ENCODE assay signal across 20 cellular contexts in genomic region chr12:65334534-65334933, GRCh38. TPM values are rescaled to one million over a fixed set of nuclear protein-coding genes. Genes with fewer than 3 reads are reported as not detected.
DNase-seq lines count a peak whose midpoint lies in the region; ATAC-seq, FAIRE-seq and TF ChIP-seq lines count a peak whose summit lies in the region.
"Had no signal": no experiment of that assay in that cellular context is flagged by ENCODE, and none has a peak within 500 bp of the region (broad histone marks: within the 10 kb centered on the region; RNA-seq: fewer than 3 reads in every experiment).

No MANE protein-coding gene starts in this region.

- H2AFZ ChIP-seq in SK-N-SH (ENCODE audit: low read depth) = no peak overlapping the region

- no peak overlapping the region for H3K4me3 ChIP-seq in SK-N-SH (ENCODE audit: low read depth in 2 of 2, low read length in 1 of 2)
- H3K4me3 ChIP-seq in epithelial cell of esophagus (ENCODE audit: low read length) = no peak overlapping the region
- no peak overlapping the region for H3K4me3 ChIP-seq in mesodermal cell (ENCODE audit: extremely low read depth, insufficient read depth, low read length, poor library complexity, severe bottlenecking)
- H3K4me3 ChIP-seq in uterus = no peak overlapping the region
- H3K4me3 ChIP-seq in BE2C (ENCODE audit: low read depth, low read length) = no peak overlapping the region
- H3K4me3 ChIP-seq: esophagus squamous epithelium, testis had no signal

- FAIRE-seq in GM19239 (lab: Jason Lieb, UNC) = no peak

- ATAC-seq in SK-N-SH treated with all-trans-retinoic acid at 6 μM for 48 hours (no peak), GM18867 (IDR thresholded peaks at IDR 0.05; ENCODE audit: unreplicated experiment) (no peak)
- ATAC-seq: activated CD8-positive, alpha-beta memory T cell treated with anti-CD3 and anti-CD28 coated beads, Interleukin-2, amount 10 ng/mL, durations not matched to agents 7 days and 5 days; natural killer cell had no signal

- DNase-seq in SK-N-SH (no peak), epithelial cell of esophagus (ENCODE audit: low read depth) (peak; percentile 13), uterus (no peak), BE2C (no peak), GM19239 (ENCODE audit: insufficient read length, low spot score) (no peak)
- DNase-seq: activated B cell treated with CpG ODN at 0.5 μM for 24 hours; activated CD8-positive, alpha-beta memory T cell treated with anti-CD3 and anti-CD28 coated beads, Interleukin-2, amount 10 ng/mL, durations not matched to agents 7 days and 5 days; activated gamma-delta T cell; aorta; CD4-positive, alpha-beta T cell; esophagus squamous epithelium; H7; natural killer cell; NCI-H2081; NCI-H69; testis had no signal

- H3K9me3 ChIP-seq in SK-N-SH = no peaks in the 10 kb centered on the region
- no peaks in the 10 kb centered on the region for H3K9me3 ChIP-seq in mesodermal cell (ENCODE audit: control insufficient read depth, low read length)
- H3K9me3 ChIP-seq in uterus = no peaks in the 10 kb centered on the region
- H3K9me3 ChIP-seq in BE2C = no peaks in the 10 kb centered on the region
- H3K9me3 ChIP-seq: esophagus squamous epithelium, testis had no signal

- H3K27ac ChIP-seq in SK-N-SH (ENCODE audit: low read depth in 2 of 2, low read length in 1 of 2) = peak overlapping the region; percentile 49 to 74; a peak in 2 of 4 replicates
- H3K27ac ChIP-seq in mesodermal cell (ENCODE audit: low read depth, low read length, severe bottlenecking) = peak overlapping the region; percentile 93
- peak overlapping the region; percentile 34 to 35 for H3K27ac ChIP-seq in uterus
- H3K27ac ChIP-seq: 22Rv1, esophagus squamous epithelium, testis had no signal

- H3K9ac ChIP-seq in SK-N-SH = no peak overlapping the region

- H3K4me1 ChIP-seq in SK-N-SH (ENCODE audit: control insufficient read depth in 1 of 2, insufficient read depth in 2 of 2, low read depth in 1 of 2, low read length in 1 of 2) (peaks cover 0 to 34% of the 10 kb centered on the region in 2 experiments), mesodermal cell (ENCODE audit: control insufficient read depth, insufficient read depth, low read length, poor library complexity, severe bottlenecking) (peaks cover 20% of the 10 kb centered on the region), uterus (peaks cover 0 to 27% of the 10 kb centered on the region in 2 donors), BE2C (no peaks in the 10 kb centered on the region)
- H3K4me1 ChIP-seq: testis had no signal

- H4K20me1 ChIP-seq in SK-N-SH (ENCODE audit: insufficient read depth) = no peaks in the 10 kb centered on the region

- H3K27me3 ChIP-seq in SK-N-SH (ENCODE audit: insufficient read depth) (no peaks in the 10 kb centered on the region), uterus (no peaks in the 10 kb centered on the region), BE2C (peaks cover 32% of the 10 kb centered on the region)
- H3K27me3 ChIP-seq: esophagus squamous epithelium, testis had no signal

- no peak overlapping the region for H3K4me2 ChIP-seq in SK-N-SH

- H3F3A ChIP-seq in SK-N-SH (replicated peaks; ENCODE audit: insufficient read depth) = peaks cover 15% of the 10 kb centered on the region

- CTCF ChIA-PET in SK-N-SH (lab: Yijun Ruan, JAX) = no interaction called here

- H3K79me2 ChIP-seq in SK-N-SH (ENCODE audit: insufficient read depth) = no peaks in the 10 kb centered on the region

- TF ChIP-seq POLR2A in uterus (IDR thresholded peaks at IDR 0.05) = no peak

- intact Hi-C loops in uterus (cut with DNase I; ENCODE audit: low total_unique reads) = no loop called here

- TF ChIP-seq CTCF in SK-N-SH (IDR thresholded peaks at IDR 0.05) (no peak), epithelial cell of esophagus (IDR thresholded peaks at IDR 0.05; ENCODE audit: insufficient read depth, low read depth, low read length, missing control alignments) (no peak), uterus (IDR thresholded peaks at IDR 0.05) (no peak), BE2C (IDR thresholded peaks at IDR 0.05; ENCODE audit: low read depth, low read length) (no peak)

- TF ChIP-seq EP300 in SK-N-SH (IDR thresholded peaks at IDR 0.05; ENCODE audit: borderline replicate concordance in 1 of 2, low read depth in 1 of 2, low read length in 1 of 2) = no peak

- no peak for TF ChIP-seq RAD21 in SK-N-SH (IDR thresholded peaks at IDR 0.05; ENCODE audit: low read length)

- POLR2A ChIA-PET in SK-N-SH (lab: Yijun Ruan, JAX) = no interaction called here

- peaks cover 0 to 56% of the 10 kb centered on the region in 2 experiments for H3K36me3 ChIP-seq in SK-N-SH (replicated peaks in 1 of 2; ENCODE audit: control insufficient read depth in 1 of 2, insufficient read depth in 2 of 2, low read length in 1 of 2)
- H3K36me3 ChIP-seq in mesodermal cell (ENCODE audit: control insufficient read depth, insufficient read depth, low read length) = peaks cover 13% of the 10 kb centered on the region
- no peaks in the 10 kb centered on the region for H3K36me3 ChIP-seq in uterus
- no peaks in the 10 kb centered on the region for H3K36me3 ChIP-seq in BE2C
- H3K36me3 ChIP-seq: esophagus squamous epithelium had no signal

- H3K9me2 ChIP-seq in SK-N-SH = no peaks in the 10 kb centered on the region

TF ChIP-seq in SK-N-SH, 30 proteins besides CTCF, POLR2A, EP300 and RAD21:
- TF ChIP-seq YY1 (IDR thresholded peaks at IDR 0.05; ENCODE audit: low read depth) (no peak), PBX3 (IDR thresholded peaks at IDR 0.05) (no peak), ELF1 (IDR thresholded peaks at IDR 0.05) (no peak), TAF1 (IDR thresholded peaks at IDR 0.05; ENCODE audit: borderline replicate concordance, low read depth, low read length) (no peak), NFIC (IDR thresholded peaks at IDR 0.05; ENCODE audit: borderline replicate concordance) (no peak), MAX (IDR thresholded peaks at IDR 0.05; ENCODE audit: low read depth) (no peak), RCOR1 (IDR thresholded peaks at IDR 0.05; ENCODE audit: low read length) (no peak), SIN3A (IDR thresholded peaks at IDR 0.05; ENCODE audit: borderline replicate concordance, low read depth, low read length) (no peak), MEF2A (IDR thresholded peaks at IDR 0.05; ENCODE audit: borderline replicate concordance, low read depth) (no peak)
TF ChIP-seq in SK-N-SH: peak in this region for 0.

TF ChIP-seq in SK-N-SH treated with all-trans-retinoic acid at 6 μM for 48 hours, 23 proteins besides CTCF, POLR2A, EP300 and RAD21 (continues in another document):
- TF ChIP-seq ZC3H10 (CRISPR knock-in tag; IDR thresholded peaks at IDR 0.05) (no peak), PATZ1 (CRISPR knock-in tag; IDR thresholded peaks at IDR 0.05; ENCODE audit: borderline replicate concordance) (no peak), ZNF565 (CRISPR knock-in tag; conservative IDR thresholded peaks at IDR 0.05; ENCODE audit: low read depth) (no peak), GLIS3 (CRISPR knock-in tag; IDR thresholded peaks at IDR 0.05) (no peak), ISL1 (CRISPR knock-in tag; IDR thresholded peaks at IDR 0.05) (no peak), RARB (CRISPR knock-in tag; IDR thresholded peaks at IDR 0.05) (no peak), ARNTL (CRISPR knock-in tag; IDR thresholded peaks at IDR 0.05; ENCODE audit: borderline replicate concordance, low read depth) (no peak), CSRNP3 (CRISPR knock-in tag; IDR thresholded peaks at IDR 0.05) (no peak), ZNF8 (CRISPR knock-in tag; IDR thresholded peaks at IDR 0.05) (no peak), ZNF70 (CRISPR knock-in tag; IDR thresholded peaks at IDR 0.05) (no peak)

RNA-seq across cellular contexts. Expression of gene MSRB3, which starts 56.1 kb away (rescaled TPM):
- 24.3 and 32.1 TPM in 2 replicates for polyA plus RNA-seq in SK-N-SH (2012; rRNA removed)
- polyA plus RNA-seq in SK-N-SH (2012; cell fraction: cytosol; rRNA removed) = 35.2 and 37.3 TPM in 2 replicates
- 14.9 and 29.1 TPM in 2 replicates for polyA plus RNA-seq in SK-N-SH (2012; cell fraction: nucleus; rRNA removed)
- 26.5 TPM for polyA plus RNA-seq in mesodermal cell (2013, experiment 1 of 2)
- 25.9 TPM for polyA plus RNA-seq in mesodermal cell (2013, experiment 2 of 2)
- total RNA-seq in uterus = 100 to 1,000 TPM in 2 of 4 donors, 10 to 100 TPM in 2; 53.8 to 126 (median 95.2) TPM
- not detected for polyA plus RNA-seq in BE2C (2012; ENCODE audit: insufficient read depth, insufficient read length, low read depth)
- total RNA-seq: activated B cell treated with CpG ODN at 0.5 μM for 24 hours; activated CD8-positive, alpha-beta memory T cell treated with anti-CD3 and anti-CD28 coated beads, Interleukin-2, amount 10 ng/mL, durations not matched to agents 7 days and 5 days had no signal

Comparison
In these comparisons a context has a peak if more than half of its experiments do, and no peak if none do; other contexts are left out.
1. H3K27ac ChIP-seq: peak in every context shown above with its lines; median percentile 93 in mesodermal cell; 62 in SK-N-SH; 34 in uterus.